In the genomic region with DNA sequence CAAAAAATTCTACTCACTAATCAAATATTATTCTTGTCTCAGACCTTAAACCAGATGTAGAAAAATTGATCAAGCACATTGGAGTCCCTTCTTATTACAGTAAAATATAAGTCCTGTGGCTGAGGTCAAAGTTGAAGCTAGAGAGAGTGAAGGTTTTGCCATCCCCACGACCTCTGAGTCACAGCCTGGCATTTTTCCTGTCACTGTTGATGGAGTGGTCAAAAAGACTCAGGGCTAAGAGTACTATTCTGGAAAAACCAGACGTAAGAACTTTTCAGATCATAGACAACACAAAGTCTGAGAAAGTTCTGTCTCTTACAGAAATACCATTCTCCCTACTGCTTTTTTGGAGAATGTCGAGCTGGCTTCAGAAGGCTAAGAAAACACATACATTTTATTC, we compare ENCODE assay signal across 13 cellular contexts.
"Had no signal": no experiment of that assay in that cellular context is flagged by ENCODE, and none has a peak within 500 bp of the region (broad histone marks: within the 10 kb centered on the region; RNA-seq: fewer than 3 reads in every experiment).

No MANE protein-coding gene starts in this region.

- DNase-seq: activated CD4-positive, alpha-beta T cell treated with anti-CD3 and anti-CD28 coated beads for 48 hours; activated CD8-positive, alpha-beta memory T cell treated with anti-CD3 and anti-CD28 coated beads, Interleukin-2, amount 50 U/mL, for 48 hours; activated CD8-positive, alpha-beta T cell treated with anti-CD3 and anti-CD28 coated beads, Interleukin-2, amount 10 ng/mL, durations not matched to agents 7 days and 5 days; central memory CD4-positive, alpha-beta T cell; erythroblast; natural killer cell; occipital lobe; stimulated activated naive CD4-positive, alpha-beta T cell; T-helper 9 cell; uterus had no signal

- H3K9me3 Mint-ChIP-seq: dendritic cell treated with granulocyte-macrophage colony-stimulating factor and Interleukin-4, amounts not matched to agents 40 ng/mL and 50 ng/mL, for 4 days had no signal

- H3K36me3 Mint-ChIP-seq: natural killer cell had no signal

- H3K4me1 Mint-ChIP-seq: natural killer cell had no signal

- H3K4me1 ChIP-seq: suprapubic skin had no signal

- H3K27ac Mint-ChIP-seq: activated CD8-positive, alpha-beta T cell treated with anti-CD3 and anti-CD28 coated beads, Interleukin-2, amount 10 ng/mL, durations not matched to agents 7 days and 5 days; dendritic cell treated with granulocyte-macrophage colony-stimulating factor and Interleukin-4, amounts not matched to agents 40 ng/mL and 50 ng/mL, for 4 days; natural killer cell; progenitor cell of endocrine pancreas had no signal

- H3K4me3 Mint-ChIP-seq: activated CD8-positive, alpha-beta T cell treated with anti-CD3 and anti-CD28 coated beads, Interleukin-2, amount 10 ng/mL, durations not matched to agents 7 days and 5 days; dendritic cell treated with granulocyte-macrophage colony-stimulating factor and Interleukin-4, amounts not matched to agents 40 ng/mL and 50 ng/mL, for 4 days; natural killer cell had no signal

- ATAC-seq: activated CD8-positive, alpha-beta T cell treated with anti-CD3 and anti-CD28 coated beads, Interleukin-2, amount 10 ng/mL, durations not matched to agents 7 days and 5 days; natural killer cell had no signal

- H3K27me3 ChIP-seq: suprapubic skin, uterus had no signal

- H3K27ac ChIP-seq: suprapubic skin, uterus had no signal

- H3K36me3 ChIP-seq: suprapubic skin, uterus had no signal

- H3K9me3 ChIP-seq: suprapubic skin, uterus had no signal

- H3K27me3 Mint-ChIP-seq: dendritic cell treated with granulocyte-macrophage colony-stimulating factor and Interleukin-4, amounts not matched to agents 40 ng/mL and 50 ng/mL, for 4 days; progenitor cell of endocrine pancreas had no signal

- H3K4me3 ChIP-seq: suprapubic skin, uterus had no signal
